Comparison of ENCODE assay signal across 27 cellular contexts in the genomic region with DNA sequence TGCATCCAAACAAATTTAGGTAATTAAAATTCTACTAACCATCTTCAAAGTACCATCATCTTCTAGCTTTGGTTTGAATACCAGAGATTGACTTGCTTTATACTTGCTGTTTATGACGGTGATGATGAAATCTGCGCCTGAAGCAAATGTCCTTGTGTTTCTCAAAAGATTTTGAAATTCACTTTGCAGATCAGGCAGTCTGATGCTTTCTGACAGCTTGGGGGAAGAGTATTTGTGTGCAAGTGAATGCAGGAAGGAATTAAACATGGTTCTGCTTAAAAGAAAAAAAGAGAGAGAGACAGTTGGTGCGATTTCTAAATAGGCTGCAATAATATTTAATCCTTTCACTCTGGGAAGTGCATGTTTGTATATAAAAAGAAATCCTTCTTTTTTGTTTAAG. TPM values are rescaled to one million over a fixed set of nuclear protein-coding genes. Genes with fewer than 3 reads are reported as not detected.
DNase-seq lines count a peak whose midpoint lies in the region; ATAC-seq, FAIRE-seq and TF ChIP-seq lines count a peak whose summit lies in the region.
"Had no signal": no experiment of that assay in that cellular context is flagged by ENCODE, and none has a peak within 500 bp of the region (broad histone marks: within the 10 kb centered on the region; RNA-seq: fewer than 3 reads in every experiment).

No MANE protein-coding gene starts in this region.

- H3K27me3 ChIP-seq in adipocyte (replicated peaks; ENCODE audit: control insufficient read depth, insufficient read depth, low read length), result no peaks in the 10 kb centered on the region
- H3K27me3 ChIP-seq: BE2C had no signal

- H3K9ac ChIP-seq in adipocyte (ENCODE audit: low read length), result no peak overlapping the region

- ATAC-seq in GM21737 (IDR thresholded peaks at IDR 0.05; ENCODE audit: unreplicated experiment), result no peak
- no peak for ATAC-seq in GM18517 (IDR thresholded peaks at IDR 0.05; ENCODE audit: unreplicated experiment)
- ATAC-seq: CD8-positive, alpha-beta T cell; GM12878 had no signal

- FAIRE-seq in GM12891 (lab: Jason Lieb, UNC), result no peak
- FAIRE-seq: D721Med, GM12878, GM18507, HTR-8/SVneo had no signal

- H3K36me3 ChIP-seq in adipocyte (ENCODE audit: control insufficient read depth, insufficient read depth, low read length, severe bottlenecking), result no peaks in the 10 kb centered on the region
- H3K36me3 ChIP-seq: BE2C had no signal

- TF ChIP-seq POLR2A in GM12891 (IDR thresholded peaks at IDR 0.05; ENCODE audit: low read depth, low read length), result no peak

- DNase-seq in ELR (ENCODE audit: low read depth), result peak; percentile 0
- peak; percentile 91 for DNase-seq in adipocyte (ENCODE audit: low read depth)
- DNase-seq in fibroblast of peridontal ligament (ENCODE audit: extremely low read depth), result peak; percentile 33
- peak; percentile 54 for DNase-seq in putamen (ENCODE audit: low spot score)
- no peak for DNase-seq in GM12891 (ENCODE audit: insufficient read length, low spot score)
- DNase-seq in T1000 (lab: John Stamatoyannopoulos, UW), result no peak
- DNase-seq: ACHN; BE2C; CD8-positive, alpha-beta T cell; DMS79; GDM1; GOT3; Kasumi-1; NCI-H1417; NCI-H2029; NCI-H2171 treated with DMSO at 0.1 percent for 48 hours; NCI-H446 treated with DMSO at 0.1 percent for 48 hours; NK-92 treated with Interleukin-12 subunit alpha and Interleukin-12 subunit beta, amount 100 ng/mL, for 24 hours; OCI-M1; SIG-M5 had no signal

- H3K4me3 ChIP-seq in adipocyte (ENCODE audit: low read length), result no peak overlapping the region
- H3K4me3 ChIP-seq: GM12878 had no signal

- peaks cover 3% of the 10 kb centered on the region for H3K4me1 ChIP-seq in adipocyte (ENCODE audit: control insufficient read depth, insufficient read depth, low read length)
- H3K4me1 ChIP-seq: BE2C had no signal

- no peaks in the 10 kb centered on the region for H3K9me3 ChIP-seq in adipocyte (ENCODE audit: control insufficient read depth, low read length)
- H3K9me3 ChIP-seq: BE2C had no signal

TF ChIP-seq in GM12891, 5 proteins besides CTCF, POLR2A, EP300 and RAD21:
- TF ChIP-seq POU2F2 (IDR thresholded peaks at IDR 0.05; ENCODE audit: low read depth, low read length), result no peak
- TF ChIP-seq PAX5 (IDR thresholded peaks at IDR 0.05; ENCODE audit: insufficient read depth, low read length, severe bottlenecking), result no peak
- TF ChIP-seq POLR2AphosphoS5 (IDR thresholded peaks at IDR 0.05; ENCODE audit: low read depth, low read length), result no peak
- TF ChIP-seq TAF1 (IDR thresholded peaks at IDR 0.05; ENCODE audit: low read depth, low read length), result no peak
- no peak for TF ChIP-seq SPI1 (IDR thresholded peaks at IDR 0.05; ENCODE audit: low read depth, low read length)

RNA-seq across cellular contexts. Expression of a gene that starts 29.6 kb away (rescaled TPM):
- polyA plus RNA-seq in GM12891 (2012; ENCODE audit: low read depth, missing spikeins), result 0.05 TPM
- polyA plus RNA-seq: IgD-negative memory B cell had no signal

Comparison
In these comparisons a context has a peak if more than half of its experiments do, and no peak if none do; other contexts are left out.
1. DNase-seq: peak in ELR (single experiment), adipocyte (single experiment), fibroblast of peridontal ligament (single experiment) and putamen (single experiment); none in GM12891 (single experiment) and T1000 (single experiment).